Comparison of ENCODE assay signal across 1 cellular context in the genomic region with DNA sequence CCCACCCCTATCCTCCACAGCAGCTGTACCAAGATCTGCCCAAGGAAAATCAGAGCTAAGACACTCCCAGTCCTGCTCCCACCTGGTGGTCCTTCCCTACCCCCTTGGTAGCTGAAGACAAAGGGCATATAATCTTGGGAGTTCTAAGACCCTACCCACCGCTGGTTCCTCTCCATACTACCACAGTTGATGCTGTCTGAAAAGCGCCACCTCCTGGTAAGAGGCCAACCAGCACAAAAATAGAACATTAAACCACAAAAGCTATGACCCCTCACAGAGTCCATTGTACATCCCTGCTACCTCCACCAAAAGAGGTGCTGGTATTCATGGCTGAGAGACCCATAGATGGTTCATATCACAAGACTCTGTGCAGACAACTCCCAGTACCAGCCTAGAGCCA.
TF ChIP-seq lines count a peak whose summit lies in the region.

No MANE protein-coding gene starts in this region.

TF ChIP-seq in H1, 55 proteins besides CTCF, POLR2A, EP300 and RAD21:
- TF ChIP-seq SUZ12 (IDR thresholded peaks at IDR 0.05; ENCODE audit: low read length) = no peak
- TF ChIP-seq RBBP5 (IDR thresholded peaks at IDR 0.05; ENCODE audit: borderline replicate concordance, low read depth, low read length) = no peak
- TF ChIP-seq MAFK (IDR thresholded peaks at IDR 0.05; ENCODE audit: low read depth, low read length) = no peak
- TF ChIP-seq SP1 (IDR thresholded peaks at IDR 0.05; ENCODE audit: low read depth, low read length) = no peak
- TF ChIP-seq YY1 (IDR thresholded peaks at IDR 0.05; ENCODE audit: low read depth, low read length) = 0 out of 2 replicates have a peak, but pooled peaks have one; percentile 49
TF ChIP-seq in H1: peak in this region for 1.
